Comparison of ENCODE assay signal across 23 cellular contexts in genomic region chr3:126865736-126866135, GRCh38.
"Had no signal": no experiment of that assay in that cellular context is flagged by ENCODE, and none has a peak within 500 bp of the region (broad histone marks: within the 10 kb centered on the region; RNA-seq: fewer than 3 reads in every experiment).

No MANE protein-coding gene starts in this region.

- DNase-seq: activated CD8-positive, alpha-beta T cell treated with anti-CD3 and anti-CD28 coated beads, Interleukin-2, amount 10 ng/mL, durations not matched to agents 7 days and 5 days; activated effector memory CD4-positive, alpha-beta T cell treated with Interleukin-2 at 50 U/mL for 16 hours; activated naive CD4-positive, alpha-beta T cell treated with anti-CD3 and anti-CD28 coated beads, Interleukin-2, amount 10 ng/mL, durations not matched to agents 7 days and 5 days; aorta; body of pancreas; colonic mucosa; effector memory CD4-positive, alpha-beta T cell; erythroblast; kidney; left colon; naive B cell; occipital lobe; right cardiac atrium; spleen; stimulated activated naive CD4-positive, alpha-beta T cell treated with Interleukin-2 at 50 U/mL for 16 hours; T-helper 9 cell; testis; transverse colon; uterus had no signal

- H3K79me2 ChIP-seq: hepatocyte had no signal

- H3K4me1 ChIP-seq: body of pancreas, colonic mucosa, transverse colon, uterus had no signal

- H3K4me3 ChIP-seq: body of pancreas, colonic mucosa, gastroesophageal sphincter, hepatocyte, spleen, testis, transverse colon, uterus had no signal

- H3K9me3 Mint-ChIP-seq: activated naive CD4-positive, alpha-beta T cell treated with anti-CD3 and anti-CD28 coated beads, Interleukin-2, amount 10 ng/mL, durations not matched to agents 7 days and 5 days had no signal

- H3K36me3 Mint-ChIP-seq: activated naive CD4-positive, alpha-beta T cell treated with anti-CD3 and anti-CD28 coated beads, Interleukin-2, amount 10 ng/mL, durations not matched to agents 7 days and 5 days had no signal

- H3K4me3 Mint-ChIP-seq: activated CD8-positive, alpha-beta T cell treated with anti-CD3 and anti-CD28 coated beads, Interleukin-2, amount 10 ng/mL, durations not matched to agents 7 days and 5 days; activated naive CD4-positive, alpha-beta T cell treated with anti-CD3 and anti-CD28 coated beads, Interleukin-2, amount 10 ng/mL, durations not matched to agents 7 days and 5 days; mesothelial cell of epicardium; neural crest cell had no signal

- H3K27me3 Mint-ChIP-seq: activated naive CD4-positive, alpha-beta T cell treated with anti-CD3 and anti-CD28 coated beads, Interleukin-2, amount 10 ng/mL, durations not matched to agents 7 days and 5 days; naive B cell had no signal

- ATAC-seq: activated CD8-positive, alpha-beta T cell treated with anti-CD3 and anti-CD28 coated beads, Interleukin-2, amount 10 ng/mL, durations not matched to agents 7 days and 5 days; body of pancreas; gastroesophageal sphincter; left colon; right cardiac atrium had no signal

- H2AFZ ChIP-seq: hepatocyte had no signal

- H3K27ac Mint-ChIP-seq: activated CD8-positive, alpha-beta T cell treated with anti-CD3 and anti-CD28 coated beads, Interleukin-2, amount 10 ng/mL, durations not matched to agents 7 days and 5 days; activated naive CD4-positive, alpha-beta T cell treated with anti-CD3 and anti-CD28 coated beads, Interleukin-2, amount 10 ng/mL, durations not matched to agents 7 days and 5 days; mesothelial cell of epicardium; naive B cell had no signal

- H3K9me3 ChIP-seq: body of pancreas, colonic mucosa, gastroesophageal sphincter, spleen, testis, transverse colon, uterus had no signal

- H3K4me1 Mint-ChIP-seq: activated naive CD4-positive, alpha-beta T cell treated with anti-CD3 and anti-CD28 coated beads, Interleukin-2, amount 10 ng/mL, durations not matched to agents 7 days and 5 days; neural crest cell had no signal

- H3K36me3 ChIP-seq: colonic mucosa, transverse colon, uterus had no signal

- H3K27ac ChIP-seq: body of pancreas, colonic mucosa, gastroesophageal sphincter, hepatocyte, spleen, testis, transverse colon, uterus had no signal

- H3K27me3 ChIP-seq: body of pancreas, colonic mucosa, gastroesophageal sphincter, hepatocyte, spleen, testis, transverse colon, uterus had no signal

- H3K4me2 ChIP-seq: hepatocyte had no signal
